10 cellular contexts compared by ENCODE assay signal in the genomic region with DNA sequence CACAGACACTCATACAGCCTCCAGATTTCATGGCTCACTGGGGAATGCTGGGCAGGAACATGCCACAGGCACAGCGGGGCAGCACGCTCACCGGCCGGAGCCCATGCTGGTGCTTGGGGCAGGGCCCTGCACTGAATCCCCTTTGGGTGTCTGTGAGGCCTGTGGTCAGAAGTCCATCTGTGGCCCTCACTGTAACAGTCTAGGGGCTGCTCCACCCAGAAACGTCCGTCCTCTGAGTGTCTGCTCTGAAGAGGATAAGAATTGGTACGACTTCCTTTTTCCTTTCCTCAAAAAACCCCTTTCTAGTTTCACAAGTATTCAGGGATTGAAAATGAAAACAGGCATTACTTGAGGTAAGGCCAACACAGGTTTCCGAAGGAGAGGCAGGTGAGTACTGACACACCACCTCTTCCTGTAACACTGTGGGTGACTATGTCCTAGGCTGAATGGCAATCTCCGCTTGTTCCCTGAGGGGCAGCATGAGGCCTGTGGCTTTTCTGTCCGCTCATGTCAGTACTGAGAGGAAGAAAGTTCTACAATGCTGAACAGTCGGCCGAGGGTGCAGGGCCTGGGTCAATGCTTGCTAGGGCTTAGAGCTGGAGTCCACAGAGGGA. TPM values are rescaled to one million over a fixed set of nuclear protein-coding genes. Genes with fewer than 3 reads are reported as not detected.
DNase-seq lines count a peak whose midpoint lies in the region; ATAC-seq lines count a peak whose summit lies in the region.
"Had no signal": no experiment of that assay in that cellular context is flagged by ENCODE, and none has a peak within 500 bp of the region (broad histone marks: within the 10 kb centered on the region; RNA-seq: fewer than 3 reads in every experiment).

No MANE protein-coding gene starts in this region.

- POLR2A ChIA-PET in activated naive CD8-positive, alpha-beta T cell treated with anti-CD3 and anti-CD28 coated beads, Interleukin-2, amount 10 ng/mL, durations not matched to agents 7 days and 5 days (lab: Charles Lee), result no interaction called here

- no peaks in the 10 kb centered on the region for H3K27me3 ChIP-seq in BLaER1 treated with 17β-estradiol and CSF1 and Interleukin-3, amounts not matched to agents 10 nM and 100 nM
- H3K27me3 ChIP-seq in HAP-1 (ENCODE audit: low read depth), result no peaks in the 10 kb centered on the region

- peak overlapping the region in 8 of 11 experiments; percentile 1 to 72 (median 50); a peak in 13 of 22 replicates for H3K4me2 ChIP-seq in BLaER1 treated with 17β-estradiol and CSF1 and Interleukin-3, amounts not matched to agents 10 nM and 100 nM

- ATAC-seq in GM19023 (IDR thresholded peaks at IDR 0.05; ENCODE audit: unreplicated experiment), result peak; percentile 67
- peak; percentile 80 for ATAC-seq in HG02885 (IDR thresholded peaks at IDR 0.05; ENCODE audit: poor library complexity, unreplicated experiment)
- no peak for ATAC-seq in activated naive CD8-positive, alpha-beta T cell treated with anti-CD3 and anti-CD28 coated beads, Interleukin-2, amount 10 ng/mL, durations not matched to agents 7 days and 5 days (ENCODE audit: low read depth)
- ATAC-seq: K562 had no signal

- H3K9me3 Mint-ChIP-seq in activated naive CD8-positive, alpha-beta T cell treated with anti-CD3 and anti-CD28 coated beads, Interleukin-2, amount 10 ng/mL, durations not matched to agents 7 days and 5 days, result no peaks in the 10 kb centered on the region

- H3K4me3 Mint-ChIP-seq in activated naive CD8-positive, alpha-beta T cell treated with anti-CD3 and anti-CD28 coated beads, Interleukin-2, amount 10 ng/mL, durations not matched to agents 7 days and 5 days, result no peak overlapping the region

- H3K9me3 ChIP-seq in BLaER1 treated with 17β-estradiol and CSF1 and Interleukin-3, amounts not matched to agents 10 nM and 100 nM (replicated peaks in 1 of 11), result no peaks in the 10 kb centered on the region
- H3K9me3 ChIP-seq in HAP-1, result no peaks in the 10 kb centered on the region

- H3K4me1 ChIP-seq in BLaER1 treated with 17β-estradiol and CSF1 and Interleukin-3, amounts not matched to agents 10 nM and 100 nM, result peaks cover 7 to 24% (median 14%) of the 10 kb centered on the region in 10 experiments; a peak in 17 of 20 replicates
- no peaks in the 10 kb centered on the region for H3K4me1 ChIP-seq in HAP-1

- H3K4me3 ChIP-seq in BLaER1 treated with 17β-estradiol and CSF1 and Interleukin-3, amounts not matched to agents 10 nM and 100 nM, result no peak overlapping the region
- no peak overlapping the region for H3K4me3 ChIP-seq in HAP-1
- H3K4me3 ChIP-seq: K562 had no signal

- peaks cover 0 to 23% (median 8%) of the 10 kb centered on the region in 11 experiments; a peak in 8 of 22 replicates for H4K20me1 ChIP-seq in BLaER1 treated with 17β-estradiol and CSF1 and Interleukin-3, amounts not matched to agents 10 nM and 100 nM

- H3K4me1 Mint-ChIP-seq in activated naive CD8-positive, alpha-beta T cell treated with anti-CD3 and anti-CD28 coated beads, Interleukin-2, amount 10 ng/mL, durations not matched to agents 7 days and 5 days, result no peaks in the 10 kb centered on the region

- H3K27ac Mint-ChIP-seq in activated naive CD8-positive, alpha-beta T cell treated with anti-CD3 and anti-CD28 coated beads, Interleukin-2, amount 10 ng/mL, durations not matched to agents 7 days and 5 days, result peak overlapping the region; percentile 42

- peak overlapping the region in 2 of 11 experiments; percentile 26 to 35; a peak in 2 of 22 replicates for H3K27ac ChIP-seq in BLaER1 treated with 17β-estradiol and CSF1 and Interleukin-3, amounts not matched to agents 10 nM and 100 nM

- in situ Hi-C loops in HAP-1 (cut with MboI; ENCODE audit: low sequenced_read_pairs), result no loop called here

- H3K36me3 Mint-ChIP-seq in activated naive CD8-positive, alpha-beta T cell treated with anti-CD3 and anti-CD28 coated beads, Interleukin-2, amount 10 ng/mL, durations not matched to agents 7 days and 5 days, result peaks cover 7% of the 10 kb centered on the region

- H3K36me3 ChIP-seq in BLaER1 treated with 17β-estradiol and CSF1 and Interleukin-3, amounts not matched to agents 10 nM and 100 nM, result peaks cover 26 to 51% (median 37%) of the 10 kb centered on the region in 11 experiments
- H3K36me3 ChIP-seq in HAP-1 (replicated peaks), result no peaks in the 10 kb centered on the region; the same call in 1 of the 2 replicates

- DNase-seq in activated naive CD8-positive, alpha-beta T cell treated with anti-CD3 and anti-CD28 coated beads, Interleukin-2, amount 10 ng/mL, durations not matched to agents 7 days and 5 days, result no peak
- DNase-seq in COLO668 (lab: John Stamatoyannopoulos, UW; ENCODE audit: unreplicated experiment), result no peak
- DNase-seq in HAP-1 (ENCODE audit: low spot score in 2 of 2), result no peak
- DNase-seq in HPDE6-E6E7 (ENCODE audit: extremely low spot score), result no peak
- DNase-seq in NCI-H226, result no peak
- DNase-seq: trophoblast cell had no signal

- H3K9ac ChIP-seq in BLaER1 treated with 17β-estradiol and CSF1 and Interleukin-3, amounts not matched to agents 10 nM and 100 nM, result peak overlapping the region in 1 of 11 experiments; percentile 39; a peak in 1 of 22 replicates

- H3K27me3 Mint-ChIP-seq in activated naive CD8-positive, alpha-beta T cell treated with anti-CD3 and anti-CD28 coated beads, Interleukin-2, amount 10 ng/mL, durations not matched to agents 7 days and 5 days, result no peaks in the 10 kb centered on the region

RNA-seq across cellular contexts. Expression of a gene that starts 42.5 kb away (rescaled TPM):
- total RNA-seq in activated naive CD8-positive, alpha-beta T cell treated with anti-CD3 and anti-CD28 coated beads, Interleukin-2, amount 10 ng/mL, durations not matched to agents 7 days and 5 days, result 10 to 100 TPM; 21.4 to 23.7 TPM

RNA-seq across cellular contexts. Expression of a gene that starts 44.7 kb away (rescaled TPM):
- total RNA-seq in activated naive CD8-positive, alpha-beta T cell treated with anti-CD3 and anti-CD28 coated beads, Interleukin-2, amount 10 ng/mL, durations not matched to agents 7 days and 5 days, result 10 to 100 TPM; 12.6 to 14.2 TPM
